Comparison of ENCODE assay signal across 8 cellular contexts in genomic region chr6:32439708-32440214, GRCh38. TPM values are rescaled to one million over a fixed set of nuclear protein-coding genes. Genes with fewer than 3 reads are reported as not detected.
DNase-seq lines count a peak whose midpoint lies in the region; ATAC-seq, FAIRE-seq and TF ChIP-seq lines count a peak whose summit lies in the region.

Gene HLA-DRA, plus strand, starts transcription at chr6:32439887. Its CDS starts 64 bp downstream, at chr6:32439951.

- no peaks in the 10 kb centered on the region for H3K27me3 Mint-ChIP-seq in central memory CD8-positive, alpha-beta T cell

- intact Hi-C loops in kidney (cut with DNase I): no loop called here

- TF ChIP-seq EP300 in suprapubic skin (IDR thresholded peaks at IDR 0.05): no peak

- in situ Hi-C loops in SK-MEL-5 (cut with HindIII; ENCODE audit: low pct_unique_long_range_greater_than_20kb, low sequenced_read_pairs): no loop called here

- TF ChIP-seq POLR2A in suprapubic skin (IDR thresholded peaks at IDR 0.05): peak in 1 of 2 donors; percentile 32

- peak; percentile 84 for FAIRE-seq in kidney (lab: Jason Lieb, UNC)

- H3K4me1 Mint-ChIP-seq in central memory CD8-positive, alpha-beta T cell: peaks cover 22% of the 10 kb centered on the region

- H3K27ac ChIP-seq in kidney (ENCODE audit: low read depth in 2 of 2, low read length in 2 of 2) (peak within 1 kb of the TSS; percentile 74 to 90), suprapubic skin (peak within 1 kb of the TSS; percentile 31)

- H3K9me3 Mint-ChIP-seq in central memory CD8-positive, alpha-beta T cell: no peaks in the 10 kb centered on the region

- H3K36me3 Mint-ChIP-seq in central memory CD8-positive, alpha-beta T cell (ENCODE audit: insufficient read depth): peaks cover 18% of the 10 kb centered on the region

- ATAC-seq in GM19324 (IDR thresholded peaks at IDR 0.05; ENCODE audit: low FRiP score, unreplicated experiment) (peak; percentile 66), HG03378 (IDR thresholded peaks at IDR 0.05; ENCODE audit: unreplicated experiment) (peak; percentile 73)
- peak; percentile 82 for ATAC-seq in central memory CD8-positive, alpha-beta T cell (replicated peaks; ENCODE audit: extremely low read depth, poor library complexity, severe bottlenecking)

- TF ChIP-seq CTCF in kidney (IDR thresholded peaks at IDR 0.05; ENCODE audit: borderline replicate concordance, extremely low read depth, insufficient read depth): no peak
- TF ChIP-seq CTCF in suprapubic skin (IDR thresholded peaks at IDR 0.05): no peak

- peak; percentile 58 for DNase-seq in EH (ENCODE audit: low read depth)
- peak; percentile 86 for DNase-seq in SK-MEL-5 (ENCODE audit: low read depth, low spot score)
- peak in 1 of 2 donors; percentile 63 for DNase-seq in central memory CD8-positive, alpha-beta T cell (ENCODE audit: low spot score in 2 of 2)
- DNase-seq in kidney: no peak
- DNase-seq in suprapubic skin (ENCODE audit: low spot score in 2 of 2): no peak
- no peak for DNase-seq in ecto neural progenitor cell (ENCODE audit: low spot score)

- H3K4me3 ChIP-seq in kidney (ENCODE audit: low read length in 2 of 2) (peak within 1 kb of the TSS; percentile 69 to 81), suprapubic skin (peak within 1 kb of the TSS; percentile 35)

- WGBS in suprapubic skin: 41% methylated on average over 8 of the region's 8 CpGs

- H3K27ac Mint-ChIP-seq in central memory CD8-positive, alpha-beta T cell (ENCODE audit: low read depth): peak within 1 kb of the TSS; percentile 87

- no peaks in the 10 kb centered on the region for H3K4me1 ChIP-seq in kidney (ENCODE audit: control insufficient read depth in 1 of 2, insufficient read depth in 1 of 2, low read depth in 1 of 2, low read length in 2 of 2)
- peaks cover 4% of the 10 kb centered on the region for H3K4me1 ChIP-seq in suprapubic skin

- H3K4me3 Mint-ChIP-seq in central memory CD8-positive, alpha-beta T cell: peak within 1 kb of the TSS; percentile 84

- peaks cover 4% of the 10 kb centered on the region for H3K27me3 ChIP-seq in suprapubic skin

- H3K9ac ChIP-seq in kidney (ENCODE audit: low read length in 2 of 2): peak within 1 kb of the TSS; percentile 49 to 54

- H3K9me3 ChIP-seq in kidney (ENCODE audit: control insufficient read depth in 1 of 2, low read length in 2 of 2) (no peaks in the 10 kb centered on the region), suprapubic skin (no peaks in the 10 kb centered on the region)

- H3K36me3 ChIP-seq in kidney (ENCODE audit: control insufficient read depth in 1 of 2, insufficient read depth in 2 of 2, low read length in 2 of 2): peaks cover 0 to 7% of the 10 kb centered on the region in 2 donors
- no peaks in the 10 kb centered on the region for H3K36me3 ChIP-seq in suprapubic skin

RNA-seq across cellular contexts. Expression of gene HLA-DRA, which starts in this region (rescaled TPM):
- 5.7 and 10.0 TPM in 2 replicates for total RNA-seq in SK-MEL-5 (2014; rRNA removed; shearing (Covaris generic))
- 41.8 and 43.2 TPM in 2 replicates for polyA plus RNA-seq in SK-MEL-5 (2015; cell fraction: cytosol; rRNA removed)
- polyA plus RNA-seq in SK-MEL-5 (2015; cell fraction: nucleus; rRNA removed): 13.3 and 20.8 TPM in 2 replicates
- 607 TPM for total RNA-seq in kidney
- 489 TPM for polyA plus RNA-seq in kidney (ENCODE audit: insufficient read depth, low read depth, low replicate concordance)
- total RNA-seq in suprapubic skin: 100 to 1,000 TPM; 126 to 261 (median 220) TPM

Comparison
In these comparisons a context has a peak if more than half of its experiments do, and no peak if none do; other contexts are left out.
1. RNA of gene HLA-DRA (total RNA-seq): 607 TPM in kidney (single experiment) and 126 to 261 TPM in suprapubic skin; 5.7 to 10.0 TPM in SK-MEL-5; every median in the first group is over 10 times any median in the second.
2. DNase-seq: peak in EH (single experiment) and SK-MEL-5 (single experiment); none in kidney (single experiment), suprapubic skin (0 of 2) and ecto neural progenitor cell (single experiment).
3. Peak in every context shown above with its lines, with median percentiles within 50 percentile points of each other: ATAC-seq.